Comparison of ENCODE assay signal across 13 cellular contexts in genomic region chr7:2939193-2939885, GRCh38.
DNase-seq lines count a peak whose midpoint lies in the region; ATAC-seq and TF ChIP-seq lines count a peak whose summit lies in the region.
"Had no signal": no experiment of that assay in that cellular context is flagged by ENCODE, and none has a peak within 500 bp of the region (broad histone marks: within the 10 kb centered on the region; RNA-seq: fewer than 3 reads in every experiment).

No MANE protein-coding gene starts in this region.

- H4K5ac ChIP-seq in H9 (ENCODE audit: insufficient read length, low read depth, low read length), result no peak overlapping the region

- no peaks in the 10 kb centered on the region for H3K27me3 Mint-ChIP-seq in H9 (ENCODE audit: low read depth)
- no peaks in the 10 kb centered on the region for H3K27me3 Mint-ChIP-seq in activated CD8-positive, alpha-beta memory T cell treated with anti-CD3 and anti-CD28 coated beads, Interleukin-2, amount 10 ng/mL, durations not matched to agents 7 days and 5 days

- H3T11ph ChIP-seq in H9 (ENCODE audit: low read length), result no peak overlapping the region

- no peaks in the 10 kb centered on the region for H3K79me1 ChIP-seq in H9 (ENCODE audit: insufficient read depth, low read depth, low read length, poor library complexity, severe bottlenecking)

- H3K4me1 ChIP-seq in BLaER1 treated with 17β-estradiol and CSF1 and Interleukin-3, amounts not matched to agents 10 nM and 100 nM, result peaks cover 14 to 44% (median 31%) of the 10 kb centered on the region in 10 experiments
- H3K4me1 ChIP-seq in H9 (ENCODE audit: insufficient read depth, low read length) (no peaks in the 10 kb centered on the region), lower lobe of right lung (no peaks in the 10 kb centered on the region)

- peak overlapping the region in 10 of 11 experiments; percentile 2 to 70 (median 46); a peak in 16 of 22 replicates for H3K4me2 ChIP-seq in BLaER1 treated with 17β-estradiol and CSF1 and Interleukin-3, amounts not matched to agents 10 nM and 100 nM
- H3K4me2 ChIP-seq in H9 (ENCODE audit: insufficient read depth, insufficient read length, low read length), result no peak overlapping the region

- TF ChIP-seq CTCF in H9 (conservative IDR thresholded peaks at IDR 0.05) (no peak), lower lobe of right lung (IDR thresholded peaks at IDR 0.05) (no peak)

- H2AFZ ChIP-seq in H9 (ENCODE audit: low read length), result no peak overlapping the region

- peak overlapping the region in 2 of 11 experiments; percentile 0 to 3; a peak in 2 of 22 replicates for H3K27ac ChIP-seq in BLaER1 treated with 17β-estradiol and CSF1 and Interleukin-3, amounts not matched to agents 10 nM and 100 nM
- H3K27ac ChIP-seq in H9 (ENCODE audit: insufficient read length, low read depth, low read length), result no peak overlapping the region
- no peak overlapping the region for H3K27ac ChIP-seq in lower lobe of right lung
- H3K27ac ChIP-seq: thoracic aorta had no signal

- no peak overlapping the region for H3K56ac ChIP-seq in H9 (ENCODE audit: insufficient read length, low read depth, low read length)

- H3K23ac ChIP-seq in H9 (ENCODE audit: insufficient read length, low read depth, low read length), result no peak overlapping the region

- no peak overlapping the region for H2BK20ac ChIP-seq in H9 (ENCODE audit: low read depth, low read length, poor library complexity, severe bottlenecking)

- H3K23me2 ChIP-seq in H9 (ENCODE audit: insufficient read length, low read depth, low read length, poor library complexity, severe bottlenecking), result no peaks in the 10 kb centered on the region

- no peak overlapping the region for H2BK120ac ChIP-seq in H9 (ENCODE audit: low read depth, low read length, poor library complexity, severe bottlenecking)

- DNase-seq in H9 (peak; percentile 24), lower lobe of right lung (peak; percentile 32), T-helper 2 cell (no peak)
- peak; percentile 39 for DNase-seq in activated CD8-positive, alpha-beta memory T cell treated with anti-CD3 and anti-CD28 coated beads, Interleukin-2, amount 10 ng/mL, durations not matched to agents 7 days and 5 days
- DNase-seq in stimulated activated CD4-positive, alpha-beta T cell treated with anti-CD3 and anti-CD28 coated beads, Interleukin-4, amount 100 ng/mL, for 1 hour, result no peak
- DNase-seq: effector CD8-positive, alpha-beta T cell; hypothalamus; NCI-H69; stimulated activated CD4-positive, alpha-beta T cell treated with anti-CD3 and anti-CD28 coated beads, Interleukin-4, amount 100 ng/mL, for 24 hours had no signal

- H3K4me3 ChIP-seq in BLaER1 treated with 17β-estradiol and CSF1 and Interleukin-3, amounts not matched to agents 10 nM and 100 nM, result no peak overlapping the region
- no peak overlapping the region for H3K4me3 ChIP-seq in lower lobe of right lung
- H3K4me3 ChIP-seq: thoracic aorta had no signal

- intact Hi-C loops in lower lobe of right lung (cut with DNase I), result no loop called here

- no peak overlapping the region for H4K8ac ChIP-seq in H9 (replicated peaks; ENCODE audit: insufficient read length, low read depth, low read length)

- H3K4me1 Mint-ChIP-seq in H9, result peaks cover 3 to 9% of the 10 kb centered on the region in 2 experiments
- H3K4me1 Mint-ChIP-seq in activated CD8-positive, alpha-beta memory T cell treated with anti-CD3 and anti-CD28 coated beads, Interleukin-2, amount 10 ng/mL, durations not matched to agents 7 days and 5 days, result peaks cover 12% of the 10 kb centered on the region

- no peaks in the 10 kb centered on the region for H3K9me3 Mint-ChIP-seq in H9
- no peaks in the 10 kb centered on the region for H3K9me3 Mint-ChIP-seq in activated CD8-positive, alpha-beta memory T cell treated with anti-CD3 and anti-CD28 coated beads, Interleukin-2, amount 10 ng/mL, durations not matched to agents 7 days and 5 days (ENCODE audit: low read depth)

- peaks cover 0 to 59% (median 40%) of the 10 kb centered on the region in 11 experiments; a peak in 19 of 22 replicates for H3K36me3 ChIP-seq in BLaER1 treated with 17β-estradiol and CSF1 and Interleukin-3, amounts not matched to agents 10 nM and 100 nM
- no peaks in the 10 kb centered on the region for H3K36me3 ChIP-seq in lower lobe of right lung
- H3K36me3 ChIP-seq: thoracic aorta had no signal

- H2AK5ac ChIP-seq in H9 (ENCODE audit: insufficient read length, low read length), result no peak overlapping the region

- H3K79me2 ChIP-seq in H9 (ENCODE audit: insufficient read depth, low read length), result no peaks in the 10 kb centered on the region

- no peak overlapping the region for H3K18ac ChIP-seq in H9 (ENCODE audit: insufficient read length, low read depth, low read length)

- H4K20me1 ChIP-seq in BLaER1 treated with 17β-estradiol and CSF1 and Interleukin-3, amounts not matched to agents 10 nM and 100 nM, result peaks cover 0 to 11% (median 0%) of the 10 kb centered on the region in 11 experiments; a peak in 3 of 22 replicates
- H4K20me1 ChIP-seq in H9 (ENCODE audit: control insufficient read depth, insufficient read depth, insufficient read length), result no peaks in the 10 kb centered on the region

- H4K91ac ChIP-seq in H9 (ENCODE audit: insufficient read length, low read depth, low read length), result no peak overlapping the region

- peaks cover 4 to 27% (median 7%) of the 10 kb centered on the region in 3 experiments for H3K36me3 Mint-ChIP-seq in H9 (ENCODE audit: insufficient read depth in 1 of 3, low read depth in 3 of 3)
- peaks cover 77% of the 10 kb centered on the region for H3K36me3 Mint-ChIP-seq in activated CD8-positive, alpha-beta memory T cell treated with anti-CD3 and anti-CD28 coated beads, Interleukin-2, amount 10 ng/mL, durations not matched to agents 7 days and 5 days

- peak overlapping the region in 1 of 3 experiments; percentile 11; a peak in 1 of 7 replicates for H3K27ac Mint-ChIP-seq in H9
- peak overlapping the region; percentile 19 for H3K27ac Mint-ChIP-seq in activated CD8-positive, alpha-beta memory T cell treated with anti-CD3 and anti-CD28 coated beads, Interleukin-2, amount 10 ng/mL, durations not matched to agents 7 days and 5 days

- H3K4ac ChIP-seq in H9 (ENCODE audit: low read depth, low read length), result no peak overlapping the region

- no peak overlapping the region for H2BK5ac ChIP-seq in H9 (ENCODE audit: insufficient read length, low read length)

- H3K27me3 ChIP-seq in BLaER1 treated with 17β-estradiol and CSF1 and Interleukin-3, amounts not matched to agents 10 nM and 100 nM, result no peaks in the 10 kb centered on the region
- H3K27me3 ChIP-seq in H9 (ENCODE audit: insufficient read depth, low read length) (no peaks in the 10 kb centered on the region), lower lobe of right lung (ENCODE audit: low read depth) (no peaks in the 10 kb centered on the region)

- no peak overlapping the region for H3K14ac ChIP-seq in H9 (ENCODE audit: insufficient read depth, low read length)

- ATAC-seq in activated CD8-positive, alpha-beta memory T cell treated with anti-CD3 and anti-CD28 coated beads, Interleukin-2, amount 10 ng/mL, durations not matched to agents 7 days and 5 days, result no peak
- ATAC-seq in lower lobe of right lung (no peak), GM21447 (IDR thresholded peaks at IDR 0.05; ENCODE audit: unreplicated experiment) (no peak), GM19324 (IDR thresholded peaks at IDR 0.05; ENCODE audit: low FRiP score, unreplicated experiment) (no peak)

- CTCF ChIA-PET in activated CD8-positive, alpha-beta memory T cell treated with anti-CD3 and anti-CD28 coated beads, Interleukin-2, amount 10 ng/mL, durations not matched to agents 7 days and 5 days (lab: Charles Lee), result no interaction called here

- no peak overlapping the region; a peak in 1 of 5 replicates for H3K4me3 Mint-ChIP-seq in H9
- no peak overlapping the region for H3K4me3 Mint-ChIP-seq in activated CD8-positive, alpha-beta memory T cell treated with anti-CD3 and anti-CD28 coated beads, Interleukin-2, amount 10 ng/mL, durations not matched to agents 7 days and 5 days

- WGBS in H9 (ENCODE audit: extremely low coverage, insufficient read length, low lambda C conversion rate), result no CpG with 5 or more reads among the region's 13 CpGs

- H2BK15ac ChIP-seq in H9 (ENCODE audit: low read depth, low read length), result no peak overlapping the region

- H2BK12ac ChIP-seq in H9 (ENCODE audit: insufficient read length, low read depth, low read length), result no peak overlapping the region

- no peak overlapping the region; a peak in 1 of 22 replicates for H3K9ac ChIP-seq in BLaER1 treated with 17β-estradiol and CSF1 and Interleukin-3, amounts not matched to agents 10 nM and 100 nM
- no peak overlapping the region for H3K9ac ChIP-seq in H9 (ENCODE audit: extremely low read depth, insufficient read length, low read length)

- peaks cover 0 to 21% (median 10%) of the 10 kb centered on the region in 11 experiments; a peak in 13 of 22 replicates for H3K9me3 ChIP-seq in BLaER1 treated with 17β-estradiol and CSF1 and Interleukin-3, amounts not matched to agents 10 nM and 100 nM (replicated peaks in 1 of 11)
- H3K9me3 ChIP-seq in H9 (ENCODE audit: control insufficient read depth, low read depth, low read length) (no peaks in the 10 kb centered on the region), lower lobe of right lung (no peaks in the 10 kb centered on the region)
- H3K9me3 ChIP-seq: thoracic aorta had no signal

Comparison
In these comparisons a context has a peak if more than half of its experiments do, and no peak if none do; other contexts are left out.
1. DNase-seq: peak in H9 (single experiment), activated CD8-positive, alpha-beta memory T cell treated with anti-CD3 and anti-CD28 coated beads, Interleukin-2, amount 10 ng/mL, durations not matched to agents 7 days and 5 days (single experiment) and lower lobe of right lung (single experiment); none in stimulated activated CD4-positive, alpha-beta T cell treated with anti-CD3 and anti-CD28 coated beads, Interleukin-4, amount 100 ng/mL, for 1 hour (single experiment) and T-helper 2 cell (0 of 5).